ENCODE assay signal across 14 cellular contexts in genomic region chr13:110089815-110090214, GRCh38.
DNase-seq lines count a peak whose midpoint lies in the region; ATAC-seq, FAIRE-seq and TF ChIP-seq lines count a peak whose summit lies in the region.
"Had no signal": no experiment of that assay in that cellular context is flagged by ENCODE, and none has a peak within 500 bp of the region (broad histone marks: within the 10 kb centered on the region; RNA-seq: fewer than 3 reads in every experiment).

No MANE protein-coding gene starts in this region.

- TF ChIP-seq EP300 in neural cell (conservative IDR thresholded peaks at IDR 0.05; ENCODE audit: poor library complexity, severe bottlenecking), result no peak

- H3F3A ChIP-seq in neural cell (ENCODE audit: insufficient read depth, low read length, poor library complexity, severe bottlenecking), result no peaks in the 10 kb centered on the region

- ATAC-seq in DND-41 (ENCODE audit: insufficient read depth, low read depth) (no peak), GM18505 (IDR thresholded peaks at IDR 0.05; ENCODE audit: unreplicated experiment) (no peak)
- ATAC-seq: activated T-cell treated with anti-CD3 and anti-CD28 coated beads, Interleukin-2, amount 50 U/mL, for 4 hours; gastroesophageal sphincter had no signal

- H2AFZ ChIP-seq in DND-41 (ENCODE audit: low read depth, low read length) (no peak overlapping the region), neural cell (ENCODE audit: low read depth, low read length) (no peak overlapping the region)

- H3K27me3 ChIP-seq in DND-41 (ENCODE audit: insufficient read depth, low read length, poor library complexity), result no peaks in the 10 kb centered on the region
- H3K27me3 ChIP-seq in neural cell (ENCODE audit: insufficient read depth, low read depth, low read length), result no peaks in the 10 kb centered on the region
- H3K27me3 ChIP-seq: breast epithelium, gastroesophageal sphincter, ovary, thyroid gland had no signal

- DNase-seq in DND-41 (no peak), HT-29 (ENCODE audit: low spot score) (peak; percentile 33), astrocyte of the spinal cord (ENCODE audit: low read depth, low spot score) (no peak), HK-2 (ENCODE audit: unreplicated experiment) (no peak), GM19239 (ENCODE audit: insufficient read length, low spot score) (no peak), mucosa of gallbladder (ENCODE audit: low spot score) (no peak)
- DNase-seq: activated T-cell treated with anti-CD3 and anti-CD28 coated beads, Interleukin-2, amount 50 U/mL, for 4 hours; NCI-H1694; ovary; thyroid gland had no signal

- peak; percentile 49 for TF ChIP-seq CTCF in DND-41 (IDR thresholded peaks at IDR 0.05; ENCODE audit: borderline replicate concordance, extremely low read depth, low read length, poor library complexity, severe bottlenecking)
- TF ChIP-seq CTCF in astrocyte of the spinal cord (IDR thresholded peaks at IDR 0.05; ENCODE audit: low read depth, low read length), result peak; percentile 39
- peak; percentile 19 for TF ChIP-seq CTCF in neural cell (IDR thresholded peaks at IDR 0.05; ENCODE audit: poor library complexity, severe bottlenecking)

- no peak for TF ChIP-seq POLR2A in GM18505 (IDR thresholded peaks at IDR 0.05; ENCODE audit: borderline replicate concordance, extremely low read depth, insufficient read depth, insufficient read length)

- no peaks in the 10 kb centered on the region for H3K9me2 ChIP-seq in neural cell (ENCODE audit: insufficient read depth, low read length)

- H3K4me2 ChIP-seq in DND-41 (ENCODE audit: insufficient read depth, low read length) (no peak overlapping the region), neural cell (ENCODE audit: low read length) (no peak overlapping the region)

- no peaks in the 10 kb centered on the region for H3K79me2 ChIP-seq in DND-41 (ENCODE audit: insufficient read depth, low read length)
- H3K79me2 ChIP-seq in neural cell (replicated peaks; ENCODE audit: insufficient read depth, low read length), result no peaks in the 10 kb centered on the region

- H3K36me3 ChIP-seq in DND-41 (ENCODE audit: insufficient read depth, low read length) (no peaks in the 10 kb centered on the region), neural cell (ENCODE audit: insufficient read depth, low read length) (no peaks in the 10 kb centered on the region)
- H3K36me3 ChIP-seq: breast epithelium, gastroesophageal sphincter, ovary, thyroid gland had no signal

- FAIRE-seq in GM19239 (lab: Jason Lieb, UNC), result no peak

- H3K9ac ChIP-seq in DND-41 (ENCODE audit: low read depth, low read length), result no peak overlapping the region
- no peak overlapping the region for H3K9ac ChIP-seq in neural cell (ENCODE audit: low read length)

- H3K4me3 ChIP-seq in DND-41 (ENCODE audit: low read depth in 1 of 2, low read length in 2 of 2), result no peak overlapping the region
- no peak overlapping the region for H3K4me3 ChIP-seq in astrocyte of the spinal cord (ENCODE audit: low read depth, low read length)
- H3K4me3 ChIP-seq in neural cell (ENCODE audit: low read length), result no peak overlapping the region
- H3K4me3 ChIP-seq: breast epithelium, gastroesophageal sphincter, ovary, thyroid gland had no signal

- H3K9me3 ChIP-seq in DND-41 (ENCODE audit: insufficient read depth, low read length, severe bottlenecking) (no peaks in the 10 kb centered on the region), neural cell (ENCODE audit: low read length) (no peaks in the 10 kb centered on the region)
- H3K9me3 ChIP-seq: ovary had no signal

- peaks cover 6% of the 10 kb centered on the region; the same call in 1 of the 2 replicates for H3K4me1 ChIP-seq in DND-41 (ENCODE audit: insufficient read depth, low read length)

- H4K20me1 ChIP-seq in DND-41 (ENCODE audit: insufficient read depth, low read length), result no peaks in the 10 kb centered on the region
- H4K20me1 ChIP-seq in neural cell (ENCODE audit: insufficient read depth), result no peaks in the 10 kb centered on the region

- in situ Hi-C loops in astrocyte of the spinal cord (cut with HindIII; ENCODE audit: low sequenced_read_pairs), result no loop called here

- TF ChIP-seq RAD21 in neural cell (conservative IDR thresholded peaks at IDR 0.05), result no peak

- H3K27ac ChIP-seq in DND-41 (ENCODE audit: low read length) (no peak overlapping the region), neural cell (ENCODE audit: low read length) (no peak overlapping the region)
- H3K27ac ChIP-seq: breast epithelium, gastroesophageal sphincter, ovary, thyroid gland had no signal

TF ChIP-seq in neural cell, 6 proteins besides CTCF, POLR2A, EP300 and RAD21:
- TF ChIP-seq MXI1 (conservative IDR thresholded peaks at IDR 0.05; ENCODE audit: poor library complexity, severe bottlenecking), result no peak
- no peak for TF ChIP-seq EZH2 (IDR thresholded peaks at IDR 0.05; ENCODE audit: borderline replicate concordance, insufficient read depth, low read length, poor library complexity, severe bottlenecking)
- no peak for TF ChIP-seq SMC3 (conservative IDR thresholded peaks at IDR 0.05; ENCODE audit: poor library complexity)
- no peak for TF ChIP-seq TAF1 (IDR thresholded peaks at IDR 0.05; ENCODE audit: low read depth)
- TF ChIP-seq REST (IDR thresholded peaks at IDR 0.05; ENCODE audit: borderline replicate concordance), result no peak
- TF ChIP-seq POLR2AphosphoS5 (IDR thresholded peaks at IDR 0.05), result no peak
